In genomic region chr3:33438284-33438668, GRCh38 we compare ENCODE assay signal across 8 cellular contexts. TPM values are rescaled to one million over a fixed set of nuclear protein-coding genes. Genes with fewer than 3 reads are reported as not detected.
DNase-seq lines count a peak whose midpoint lies in the region; ATAC-seq, FAIRE-seq and TF ChIP-seq lines count a peak whose summit lies in the region.

No MANE protein-coding gene starts in this region.

- no peak for TF ChIP-seq CTCF in A549 (IDR thresholded peaks at IDR 0.05)

- H3K4me3 Mint-ChIP-seq in activated T-helper 1 cell treated with anti-CD3 and anti-CD28 coated beads, Interleukin-12 subunit alpha, Interleukin-12 subunit beta, Interleukin-2, Interleukin-4 antibody, amounts not matched to agents 30 ng/mL and 10 ng/mL and 1 ng/mL, durations not matched to agents 14 hours and 24 hours and 36 hours = peak overlapping the region; percentile 93
- H3K4me3 Mint-ChIP-seq in stimulated activated effector memory CD8-positive, alpha-beta T cell treated with anti-CD3 and anti-CD28 coated beads, Interleukin-12 subunit alpha, Interleukin-12 subunit beta, amount 100 ng/mL, for 72 hours = peak overlapping the region; percentile 100

- H3K9me3 ChIP-seq in A549 (no peaks in the 10 kb centered on the region), iPS DF 6.9 (ENCODE audit: control insufficient read depth, insufficient read depth, low read length) (no peaks in the 10 kb centered on the region)

- H3K4me3 ChIP-seq in A549 = peak overlapping the region; percentile 79
- peak overlapping the region; percentile 23; the same call in 1 of the 2 replicates for H3K4me3 ChIP-seq in iPS DF 6.9 (ENCODE audit: low read length)

- no peaks in the 10 kb centered on the region for H3K9me3 Mint-ChIP-seq in activated T-helper 1 cell treated with anti-CD3 and anti-CD28 coated beads, Interleukin-12 subunit alpha, Interleukin-12 subunit beta, Interleukin-2, Interleukin-4 antibody, amounts not matched to agents 30 ng/mL and 10 ng/mL and 1 ng/mL, durations not matched to agents 14 hours and 24 hours and 36 hours
- H3K9me3 Mint-ChIP-seq in stimulated activated effector memory CD8-positive, alpha-beta T cell treated with anti-CD3 and anti-CD28 coated beads, Interleukin-12 subunit alpha, Interleukin-12 subunit beta, amount 100 ng/mL, for 72 hours = no peaks in the 10 kb centered on the region

- peaks cover 51% of the 10 kb centered on the region for H3K4me1 ChIP-seq in A549
- H3K4me1 ChIP-seq in iPS DF 6.9 (ENCODE audit: control insufficient read depth, insufficient read depth, low read length) = peaks cover 2% of the 10 kb centered on the region; the same call in 1 of the 2 replicates

- 7% methylated on average over 4 of the region's 4 CpGs for WGBS in A549 (ENCODE audit: missing lambda C conversion rate)
- WGBS in iPS DF 6.9 (ENCODE audit: insufficient coverage, insufficient read length) = no CpG with 5 or more reads among the region's 4 CpGs

- peak overlapping the region; percentile 93 for H3K27ac Mint-ChIP-seq in activated T-helper 1 cell treated with anti-CD3 and anti-CD28 coated beads, Interleukin-12 subunit alpha, Interleukin-12 subunit beta, Interleukin-2, Interleukin-4 antibody, amounts not matched to agents 30 ng/mL and 10 ng/mL and 1 ng/mL, durations not matched to agents 14 hours and 24 hours and 36 hours
- peak overlapping the region; percentile 82 for H3K27ac Mint-ChIP-seq in stimulated activated effector memory CD8-positive, alpha-beta T cell treated with anti-CD3 and anti-CD28 coated beads, Interleukin-12 subunit alpha, Interleukin-12 subunit beta, amount 100 ng/mL, for 72 hours

- peaks cover 58% of the 10 kb centered on the region for H3K4me1 Mint-ChIP-seq in activated T-helper 1 cell treated with anti-CD3 and anti-CD28 coated beads, Interleukin-12 subunit alpha, Interleukin-12 subunit beta, Interleukin-2, Interleukin-4 antibody, amounts not matched to agents 30 ng/mL and 10 ng/mL and 1 ng/mL, durations not matched to agents 14 hours and 24 hours and 36 hours (ENCODE audit: low read depth)
- peaks cover 48% of the 10 kb centered on the region for H3K4me1 Mint-ChIP-seq in stimulated activated effector memory CD8-positive, alpha-beta T cell treated with anti-CD3 and anti-CD28 coated beads, Interleukin-12 subunit alpha, Interleukin-12 subunit beta, amount 100 ng/mL, for 72 hours

- no peaks in the 10 kb centered on the region for H3K27me3 Mint-ChIP-seq in activated T-helper 1 cell treated with anti-CD3 and anti-CD28 coated beads, Interleukin-12 subunit alpha, Interleukin-12 subunit beta, Interleukin-2, Interleukin-4 antibody, amounts not matched to agents 30 ng/mL and 10 ng/mL and 1 ng/mL, durations not matched to agents 14 hours and 24 hours and 36 hours (ENCODE audit: insufficient read depth)

- TF ChIP-seq RAD21 in A549 (conservative IDR thresholded peaks at IDR 0.05 in 1 of 2, IDR thresholded peaks at IDR 0.05 in 1 of 2) = no peak

- FAIRE-seq in A549 (lab: Jason Lieb, UNC) (no peak), urothelium cell line (lab: Jason Lieb, UNC) (no peak)

- ATAC-seq in A549 = no peak
- ATAC-seq in stimulated activated effector memory CD8-positive, alpha-beta T cell treated with anti-CD3 and anti-CD28 coated beads, Interleukin-12 subunit alpha, Interleukin-12 subunit beta, amount 100 ng/mL, for 72 hours = no peak
- ATAC-seq in GM18498 (IDR thresholded peaks at IDR 0.05; ENCODE audit: unreplicated experiment) = no peak

- H3K36me3 ChIP-seq in iPS DF 6.9 (ENCODE audit: control insufficient read depth, insufficient read depth, low read length) = no peaks in the 10 kb centered on the region

- H3K27me3 ChIP-seq in iPS DF 6.9 (ENCODE audit: control insufficient read depth, insufficient read depth, low read length) = no peaks in the 10 kb centered on the region

- DNase-seq in A549 (ENCODE audit: low read depth in 1 of 2, low spot score in 1 of 2) (peak in 1 of 2 experiments; percentile 9), HCEC 1CT (peak; percentile 52), iPS DF 6.9 (ENCODE audit: low read depth, low spot score) (no peak), urothelium cell line (ENCODE audit: low spot score) (no peak)
- no peak for DNase-seq in activated T-helper 1 cell treated with anti-CD3 and anti-CD28 coated beads, Interleukin-12 subunit alpha, Interleukin-12 subunit beta, Interleukin-2, Interleukin-4 antibody, amounts not matched to agents 30 ng/mL and 10 ng/mL and 1 ng/mL, durations not matched to agents 14 hours and 24 hours and 36 hours (ENCODE audit: low spot score)
- DNase-seq in stimulated activated effector memory CD8-positive, alpha-beta T cell treated with anti-CD3 and anti-CD28 coated beads, Interleukin-12 subunit alpha, Interleukin-12 subunit beta, amount 100 ng/mL, for 72 hours (ENCODE audit: low spot score in 2 of 2) = no peak
- DNase-seq in stimulated activated CD4-positive, alpha-beta T cell treated with anti-CD3 and anti-CD28 coated beads, Interleukin-15, amount 100 ng/mL, for 24 hours = no peak

- no peak for TF ChIP-seq EP300 in A549 (IDR thresholded peaks at IDR 0.05)

- CTCF ChIA-PET in A549 (lab: Yijun Ruan, JAX) = interaction anchor here (0.6 to 4.9 kb wide), 4 partner anchors 19 to 1794 kb away, joined by 3 to 20 read pairs (median 8); no protein-coding TSS in a partner anchor

- intact Hi-C loops in activated T-helper 1 cell treated with anti-CD3 and anti-CD28 coated beads, Interleukin-12 subunit alpha, Interleukin-12 subunit beta, Interleukin-2, Interleukin-4 antibody, amounts not matched to agents 30 ng/mL and 10 ng/mL and 1 ng/mL, durations not matched to agents 14 hours and 24 hours and 36 hours (cut with micrococcal nuclease) = loop anchor here (2.0 kb wide), 1 partner anchor 21 kb away; no protein-coding TSS in a partner anchor

- POLR2A ChIA-PET in A549 (lab: Yijun Ruan, JAX) = no interaction called here

- H3K36me3 Mint-ChIP-seq in activated T-helper 1 cell treated with anti-CD3 and anti-CD28 coated beads, Interleukin-12 subunit alpha, Interleukin-12 subunit beta, Interleukin-2, Interleukin-4 antibody, amounts not matched to agents 30 ng/mL and 10 ng/mL and 1 ng/mL, durations not matched to agents 14 hours and 24 hours and 36 hours (ENCODE audit: low read depth) = peaks cover 14% of the 10 kb centered on the region
- peaks cover 10% of the 10 kb centered on the region for H3K36me3 Mint-ChIP-seq in stimulated activated effector memory CD8-positive, alpha-beta T cell treated with anti-CD3 and anti-CD28 coated beads, Interleukin-12 subunit alpha, Interleukin-12 subunit beta, amount 100 ng/mL, for 72 hours

- TF ChIP-seq POLR2A in A549 (IDR thresholded peaks at IDR 0.05; ENCODE audit: low read length) = no peak

- H3K4me2 ChIP-seq in A549 = peak overlapping the region; percentile 98

- H3K27ac ChIP-seq in A549 (peak overlapping the region; percentile 96 to 98), iPS DF 6.9 (ENCODE audit: low read length) (no peak overlapping the region)

TF ChIP-seq in A549, 52 proteins besides CTCF, POLR2A, EP300 and RAD21:
- TF ChIP-seq ELK1 (IDR thresholded peaks at IDR 0.05; ENCODE audit: low read depth, low read length) (no peak), BHLHE40 (IDR thresholded peaks at IDR 0.05; ENCODE audit: low read depth, low read length) (no peak), POLR2AphosphoS2 (conservative IDR thresholded peaks at IDR 0.05; ENCODE audit: low read length) (no peak), RCOR1 (IDR thresholded peaks at IDR 0.05; ENCODE audit: low read depth, low read length) (no peak), CEBPB (IDR thresholded peaks at IDR 0.05) (no peak), JUNB (IDR thresholded peaks at IDR 0.05) (no peak)
- TF ChIP-seq, protein P1, sequence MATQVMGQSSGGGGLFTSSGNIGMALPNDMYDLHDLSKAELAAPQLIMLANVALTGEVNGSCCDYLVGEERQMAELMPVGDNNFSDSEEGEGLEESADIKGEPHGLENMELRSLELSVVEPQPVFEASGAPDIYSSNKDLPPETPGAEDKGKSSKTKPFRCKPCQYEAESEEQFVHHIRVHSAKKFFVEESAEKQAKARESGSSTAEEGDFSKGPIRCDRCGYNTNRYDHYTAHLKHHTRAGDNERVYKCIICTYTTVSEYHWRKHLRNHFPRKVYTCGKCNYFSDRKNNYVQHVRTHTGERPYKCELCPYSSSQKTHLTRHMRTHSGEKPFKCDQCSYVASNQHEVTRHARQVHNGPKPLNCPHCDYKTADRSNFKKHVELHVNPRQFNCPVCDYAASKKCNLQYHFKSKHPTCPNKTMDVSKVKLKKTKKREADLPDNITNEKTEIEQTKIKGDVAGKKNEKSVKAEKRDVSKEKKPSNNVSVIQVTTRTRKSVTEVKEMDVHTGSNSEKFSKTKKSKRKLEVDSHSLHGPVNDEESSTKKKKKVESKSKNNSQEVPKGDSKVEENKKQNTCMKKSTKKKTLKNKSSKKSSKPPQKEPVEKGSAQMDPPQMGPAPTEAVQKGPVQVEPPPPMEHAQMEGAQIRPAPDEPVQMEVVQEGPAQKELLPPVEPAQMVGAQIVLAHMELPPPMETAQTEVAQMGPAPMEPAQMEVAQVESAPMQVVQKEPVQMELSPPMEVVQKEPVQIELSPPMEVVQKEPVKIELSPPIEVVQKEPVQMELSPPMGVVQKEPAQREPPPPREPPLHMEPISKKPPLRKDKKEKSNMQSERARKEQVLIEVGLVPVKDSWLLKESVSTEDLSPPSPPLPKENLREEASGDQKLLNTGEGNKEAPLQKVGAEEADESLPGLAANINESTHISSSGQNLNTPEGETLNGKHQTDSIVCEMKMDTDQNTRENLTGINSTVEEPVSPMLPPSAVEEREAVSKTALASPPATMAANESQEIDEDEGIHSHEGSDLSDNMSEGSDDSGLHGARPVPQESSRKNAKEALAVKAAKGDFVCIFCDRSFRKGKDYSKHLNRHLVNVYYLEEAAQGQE (IDR thresholded peaks at IDR 0.05) = no peak

RNA-seq across cellular contexts. Expression of gene UBP1, which starts 1.9 kb away (rescaled TPM):
- polyA plus RNA-seq in A549 (2011; rRNA removed) = 92.5 and 92.9 TPM in 2 replicates
- 40.3 and 40.7 TPM in 2 replicates for polyA plus RNA-seq in A549 (2012; cell fraction: cytosol; rRNA removed)
- 32.3 and 66.4 TPM in 2 replicates for polyA plus RNA-seq in A549 (2012; cell fraction: nucleus; rRNA removed)
- polyA plus RNA-seq in A549 (2017; fragmentation: RNase III; extraction: RNeasy Plus Mini Kit Qiagen cat#74134 plus additional on column Dnase treatment) = 48.6 to 50.9 TPM (median 50.6 TPM) in 3 replicates
- 56.1 and 57.4 TPM in 2 replicates for polyA minus RNA-seq in A549 (2011; rRNA and poly(A)+ RNA removed)
- total RNA-seq in activated T-helper 1 cell treated with anti-CD3 and anti-CD28 coated beads, Interleukin-12 subunit alpha, Interleukin-12 subunit beta, Interleukin-2, Interleukin-4 antibody, amounts not matched to agents 30 ng/mL and 10 ng/mL and 1 ng/mL, durations not matched to agents 14 hours and 24 hours and 36 hours = 69.4 and 71.6 TPM in 2 replicates
